Comparison of ENCODE assay signal across 8 cellular contexts in the genomic region with DNA sequence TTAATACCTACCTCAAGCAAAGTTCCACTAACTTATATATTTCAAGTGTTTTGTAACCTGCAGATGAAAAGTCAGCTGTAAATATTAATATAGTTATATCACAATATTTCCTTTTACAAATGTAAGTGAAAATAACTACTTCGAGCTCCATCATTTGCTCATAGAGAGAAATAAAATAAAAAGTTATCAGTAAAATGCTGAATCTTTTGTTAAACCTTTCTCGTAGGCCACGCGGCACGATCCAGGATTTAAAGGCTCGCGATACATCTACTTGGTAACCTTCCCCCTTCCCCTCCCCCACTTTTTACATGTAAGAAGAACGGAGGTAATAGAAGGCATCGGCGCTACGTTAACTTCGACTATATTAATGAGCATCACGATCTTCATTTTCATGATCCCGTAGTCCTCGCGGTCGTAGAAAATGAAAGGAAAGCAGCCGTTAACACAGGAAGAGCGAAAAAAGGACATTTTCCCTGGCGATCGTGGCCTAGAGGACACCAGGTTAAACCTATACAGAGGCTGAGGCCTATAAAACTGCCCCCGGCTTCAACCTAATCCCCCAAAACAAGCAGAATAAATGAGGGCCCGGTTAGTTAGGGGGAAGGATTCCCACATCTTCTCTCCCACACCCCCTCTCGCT.
DNase-seq lines count a peak whose midpoint lies in the region; ATAC-seq and TF ChIP-seq lines count a peak whose summit lies in the region.

No MANE protein-coding gene starts in this region.

- H3K27ac ChIP-seq in WERI-Rb-1: peak overlapping the region; percentile 94

- H3K9me3 Mint-ChIP-seq in nephron: no peaks in the 10 kb centered on the region

- TF ChIP-seq POLR2A in NB4 (IDR thresholded peaks at IDR 0.05; ENCODE audit: extremely low read depth, insufficient read length) (no peak), erythroblast (IDR thresholded peaks at IDR 0.05; ENCODE audit: low read length) (no peak)

- H3K36me3 Mint-ChIP-seq in nephron (ENCODE audit: low read depth): peaks cover 46% of the 10 kb centered on the region

- DNase-seq in NCI-H446 (lab: John Stamatoyannopoulos, UW): peak; percentile 38 to 56
- no peak for DNase-seq in NCI-H446 treated with DMSO at 0.1 percent for 48 hours (lab: John Stamatoyannopoulos, UW)
- peak; percentile 76 for DNase-seq in NB4 (ENCODE audit: low read depth)
- no peak for DNase-seq in WERI-Rb-1
- peak; percentile 78 to 83 for DNase-seq in erythroblast (lab: John Stamatoyannopoulos, UW)

- ATAC-seq in HG02623 (IDR thresholded peaks at IDR 0.05; ENCODE audit: unreplicated experiment) (no peak), HG02852 (IDR thresholded peaks at IDR 0.05; ENCODE audit: unreplicated experiment) (no peak)

- H3K27ac Mint-ChIP-seq in nephron: peak overlapping the region; percentile 97 to 100 (median 98)

- no peaks in the 10 kb centered on the region for H3K27me3 ChIP-seq in WERI-Rb-1 (ENCODE audit: insufficient read depth, low read depth, severe bottlenecking)

- peaks cover 26% of the 10 kb centered on the region for H3K4me1 Mint-ChIP-seq in nephron

- H3K36me3 ChIP-seq in WERI-Rb-1: peaks cover 54% of the 10 kb centered on the region

- TF ChIP-seq CTCF in NB4 (IDR thresholded peaks at IDR 0.05; ENCODE audit: low read depth, low read length) (no peak), WERI-Rb-1 (IDR thresholded peaks at IDR 0.05; ENCODE audit: low read depth, low read length) (no peak), nephron (IDR thresholded peaks at IDR 0.05; ENCODE audit: unreplicated experiment in 3 of 3) (no peak)

- no peaks in the 10 kb centered on the region for H3K27me3 Mint-ChIP-seq in nephron (ENCODE audit: low read depth)

- H3K4me3 Mint-ChIP-seq in nephron: peak overlapping the region; percentile 91 to 99 (median 92)

- H3K4me3 ChIP-seq in NB4 (ENCODE audit: low read depth, low read length) (peak overlapping the region; percentile 95), WERI-Rb-1 (ENCODE audit: low read depth, low read length) (peak overlapping the region; percentile 98)

- no peaks in the 10 kb centered on the region for H3K9me3 ChIP-seq in WERI-Rb-1 (ENCODE audit: severe bottlenecking)

Comparison
In these comparisons a context has a peak if more than half of its experiments do, and no peak if none do; other contexts are left out.
1. DNase-seq: peak in NCI-H446 (2 of 2), NB4 (single experiment) and erythroblast (2 of 2); none in NCI-H446 treated with DMSO at 0.1 percent for 48 hours (single experiment) and WERI-Rb-1 (single experiment).